In genomic region chr7:151213826-151214225, GRCh38 we compare ENCODE assay signal across 1 cellular context.
TF ChIP-seq lines count a peak whose summit lies in the region.

No MANE protein-coding gene starts in this region.

TF ChIP-seq in GM12878, 131 proteins besides CTCF, POLR2A, EP300 and RAD21:
- no peak for TF ChIP-seq ZZZ3 (IDR thresholded peaks at IDR 0.05; ENCODE audit: control insufficient read depth, insufficient read length, low read depth)
- TF ChIP-seq HDAC2 (IDR thresholded peaks at IDR 0.05), result no peak
- no peak for TF ChIP-seq NR2C1 (IDR thresholded peaks at IDR 0.05)
- TF ChIP-seq RBBP5 (conservative IDR thresholded peaks at IDR 0.05), result no peak
- no peak for TF ChIP-seq PAX5 (IDR thresholded peaks at IDR 0.05; ENCODE audit: borderline replicate concordance, low read depth, low read length)
- TF ChIP-seq ZNF24 (IDR thresholded peaks at IDR 0.05), result no peak
- no peak for TF ChIP-seq SPI1 (IDR thresholded peaks at IDR 0.05; ENCODE audit: borderline replicate concordance, insufficient read depth, low read depth, low read length)
- TF ChIP-seq CUX1 (IDR thresholded peaks at IDR 0.05; ENCODE audit: insufficient replicate concordance, low read depth, low read length), result no peak
- TF ChIP-seq, protein P1, sequence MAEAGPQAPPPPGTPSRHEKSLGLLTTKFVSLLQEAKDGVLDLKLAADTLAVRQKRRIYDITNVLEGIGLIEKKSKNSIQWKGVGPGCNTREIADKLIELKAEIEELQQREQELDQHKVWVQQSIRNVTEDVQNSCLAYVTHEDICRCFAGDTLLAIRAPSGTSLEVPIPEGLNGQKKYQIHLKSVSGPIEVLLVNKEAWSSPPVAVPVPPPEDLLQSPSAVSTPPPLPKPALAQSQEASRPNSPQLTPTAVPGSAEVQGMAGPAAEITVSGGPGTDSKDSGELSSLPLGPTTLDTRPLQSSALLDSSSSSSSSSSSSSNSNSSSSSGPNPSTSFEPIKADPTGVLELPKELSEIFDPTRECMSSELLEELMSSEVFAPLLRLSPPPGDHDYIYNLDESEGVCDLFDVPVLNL (IDR thresholded peaks at IDR 0.05; ENCODE audit: low read depth, low read length), result no peak
- no peak for TF ChIP-seq CHD2 (IDR thresholded peaks at IDR 0.05; ENCODE audit: borderline replicate concordance, low read depth, low read length)
- no peak for TF ChIP-seq KDM1A (IDR thresholded peaks at IDR 0.05; ENCODE audit: borderline replicate concordance)
- no peak for TF ChIP-seq MEF2B (IDR thresholded peaks at IDR 0.05; ENCODE audit: partially characterized antibody, poor library complexity, severe bottlenecking)
- TF ChIP-seq ZNF687 (IDR thresholded peaks at IDR 0.05), result no peak
- no peak for TF ChIP-seq CBX5 (IDR thresholded peaks at IDR 0.05; ENCODE audit: low read depth)
- TF ChIP-seq POLR2AphosphoS2 (IDR thresholded peaks at IDR 0.05; ENCODE audit: low read depth, low read length), result no peak
- TF ChIP-seq NR2F1 (conservative IDR thresholded peaks at IDR 0.05), result no peak
- TF ChIP-seq JUNB (IDR thresholded peaks at IDR 0.05), result no peak
- TF ChIP-seq E4F1 (IDR thresholded peaks at IDR 0.05; ENCODE audit: borderline replicate concordance, partially characterized antibody), result no peak
